Comparison of ENCODE assay signal across 11 cellular contexts in the genomic region with DNA sequence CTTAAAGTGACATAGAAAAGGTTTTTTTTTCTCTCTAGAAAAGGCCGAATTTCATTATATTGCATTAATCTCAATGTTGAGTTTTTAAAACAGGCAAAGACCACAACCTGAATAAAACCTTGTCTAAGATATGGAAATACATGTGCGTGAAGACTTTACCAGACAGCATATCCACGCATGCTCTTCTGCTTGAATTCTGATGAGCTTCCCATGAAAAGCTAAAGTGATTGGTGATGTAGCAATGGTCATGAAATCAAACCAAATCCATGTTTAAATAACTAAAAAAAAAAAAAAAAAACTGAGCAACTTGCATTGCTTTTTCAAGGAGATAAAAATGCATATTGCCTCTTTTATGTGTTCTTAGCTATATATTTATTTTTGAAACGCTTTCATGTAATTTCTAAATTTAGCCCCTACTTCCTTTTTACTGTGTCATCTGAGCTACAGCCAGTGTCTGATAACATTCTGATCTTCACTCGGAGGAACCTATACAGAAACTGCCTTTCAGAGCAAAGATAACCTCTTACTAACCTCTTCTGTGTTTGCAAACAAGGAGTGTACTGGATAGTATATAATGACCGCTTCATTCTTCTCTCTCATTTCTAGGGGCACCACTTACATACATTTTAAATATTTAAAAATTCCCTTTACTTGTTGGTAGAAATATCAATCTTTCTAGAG.
DNase-seq lines count a peak whose midpoint lies in the region; ATAC-seq and TF ChIP-seq lines count a peak whose summit lies in the region.
"Had no signal": no experiment of that assay in that cellular context is flagged by ENCODE, and none has a peak within 500 bp of the region (broad histone marks: within the 10 kb centered on the region; RNA-seq: fewer than 3 reads in every experiment).

No MANE protein-coding gene starts in this region.

- peak overlapping the region; percentile 56 for H3K27ac Mint-ChIP-seq in activated T-helper 2 cell treated with anti-CD3 and anti-CD28 coated beads, Interferon-gamma antibody, Interleukin-2, Interleukin-4, amounts not matched to agents 10 μg/mL and 5 μg/mL and 100 μg/mL, durations not matched to agents 14 hours and 24 hours and 36 hours
- H3K27ac Mint-ChIP-seq in CD14-positive monocyte = peak overlapping the region in 2 of 7 donors; percentile 9 to 48

- no peaks in the 10 kb centered on the region for H3K27me3 Mint-ChIP-seq in activated T-helper 2 cell treated with anti-CD3 and anti-CD28 coated beads, Interferon-gamma antibody, Interleukin-2, Interleukin-4, amounts not matched to agents 10 μg/mL and 5 μg/mL and 100 μg/mL, durations not matched to agents 14 hours and 24 hours and 36 hours (ENCODE audit: low read depth)
- peaks cover 0 to 2% (median 0%) of the 10 kb centered on the region in 3 donors for H3K27me3 Mint-ChIP-seq in CD14-positive monocyte (ENCODE audit: low read depth in 3 of 3)

- no peak for TF ChIP-seq CTCF in CD14-positive monocyte (IDR thresholded peaks at IDR 0.05)

- peak overlapping the region; percentile 43 for H3K4me3 Mint-ChIP-seq in activated T-helper 2 cell treated with anti-CD3 and anti-CD28 coated beads, Interferon-gamma antibody, Interleukin-2, Interleukin-4, amounts not matched to agents 10 μg/mL and 5 μg/mL and 100 μg/mL, durations not matched to agents 14 hours and 24 hours and 36 hours (ENCODE audit: low read depth)
- H3K4me3 Mint-ChIP-seq in CD14-positive monocyte = peak overlapping the region in 1 of 2 donors; percentile 9

- DNase-seq in A172 (ENCODE audit: low spot score) = peak; percentile 46
- no peak for DNase-seq in activated T-helper 2 cell treated with anti-CD3 and anti-CD28 coated beads, Interferon-gamma antibody, Interleukin-2, Interleukin-4, amounts not matched to agents 10 μg/mL and 5 μg/mL and 100 μg/mL, durations not matched to agents 14 hours and 24 hours and 36 hours (ENCODE audit: low spot score)
- DNase-seq in DMS53 (lab: John Stamatoyannopoulos, UW) = no peak
- no peak for DNase-seq in CD14-positive monocyte (ENCODE audit: low spot score)
- DNase-seq: COR-L47, lower lobe of right lung, NCI-H510A had no signal

- ATAC-seq in GM18499 (IDR thresholded peaks at IDR 0.05; ENCODE audit: insufficient read depth, unreplicated experiment) (peak; percentile 71), HG03565 (IDR thresholded peaks at IDR 0.05; ENCODE audit: unreplicated experiment) (peak; percentile 79), HG03175 (IDR thresholded peaks at IDR 0.05; ENCODE audit: unreplicated experiment) (no peak), GM19455 (IDR thresholded peaks at IDR 0.05; ENCODE audit: unreplicated experiment) (no peak)

- H3K4me1 Mint-ChIP-seq in activated T-helper 2 cell treated with anti-CD3 and anti-CD28 coated beads, Interferon-gamma antibody, Interleukin-2, Interleukin-4, amounts not matched to agents 10 μg/mL and 5 μg/mL and 100 μg/mL, durations not matched to agents 14 hours and 24 hours and 36 hours (ENCODE audit: low read depth) = peaks cover 33% of the 10 kb centered on the region
- H3K4me1 Mint-ChIP-seq in CD14-positive monocyte = peaks cover 20% of the 10 kb centered on the region

- no peaks in the 10 kb centered on the region for H3K9me3 Mint-ChIP-seq in activated T-helper 2 cell treated with anti-CD3 and anti-CD28 coated beads, Interferon-gamma antibody, Interleukin-2, Interleukin-4, amounts not matched to agents 10 μg/mL and 5 μg/mL and 100 μg/mL, durations not matched to agents 14 hours and 24 hours and 36 hours
- no peaks in the 10 kb centered on the region for H3K9me3 Mint-ChIP-seq in CD14-positive monocyte

- peaks cover 13% of the 10 kb centered on the region for H3K36me3 Mint-ChIP-seq in activated T-helper 2 cell treated with anti-CD3 and anti-CD28 coated beads, Interferon-gamma antibody, Interleukin-2, Interleukin-4, amounts not matched to agents 10 μg/mL and 5 μg/mL and 100 μg/mL, durations not matched to agents 14 hours and 24 hours and 36 hours (ENCODE audit: low read depth)
- H3K36me3 Mint-ChIP-seq in CD14-positive monocyte = peaks cover 20 to 21% of the 10 kb centered on the region in 2 donors

- intact Hi-C loops in activated T-helper 2 cell treated with anti-CD3 and anti-CD28 coated beads, Interferon-gamma antibody, Interleukin-2, Interleukin-4, amounts not matched to agents 10 μg/mL and 5 μg/mL and 100 μg/mL, durations not matched to agents 14 hours and 24 hours and 36 hours (cut with micrococcal nuclease) = loop anchor here (2.0 kb wide), 1 partner anchor 26 kb away; no protein-coding TSS in a partner anchor
- intact Hi-C loops in CD14-positive monocyte (cut with micrococcal nuclease) = no loop called here

Comparison
In these comparisons a context has a peak if more than half of its experiments do, and no peak if none do; other contexts are left out.
1. ATAC-seq: peak in GM18499 (single experiment) and HG03565 (single experiment); none in HG03175 (single experiment) and GM19455 (single experiment).